ENCODE assay signal across 18 cellular contexts in genomic region chr1:209737118-209737505, GRCh38. TPM values are rescaled to one million over a fixed set of nuclear protein-coding genes. Genes with fewer than 3 reads are reported as not detected.
DNase-seq lines count a peak whose midpoint lies in the region; ATAC-seq lines count a peak whose summit lies in the region.
"Had no signal": no experiment of that assay in that cellular context is flagged by ENCODE, and none has a peak within 500 bp of the region (broad histone marks: within the 10 kb centered on the region; RNA-seq: fewer than 3 reads in every experiment).

No MANE protein-coding gene starts in this region.

- no peaks in the 10 kb centered on the region for H3K36me3 Mint-ChIP-seq in activated T-cell treated with anti-CD3 and anti-CD28 coated beads, Interleukin-2, amount 50 U/mL, for 72 hours (ENCODE audit: insufficient read depth in 2 of 2)
- H3K36me3 Mint-ChIP-seq in activated T-helper 1 cell treated with anti-CD3 and anti-CD28 coated beads, Interleukin-12 subunit alpha, Interleukin-12 subunit beta, Interleukin-2, Interleukin-4 antibody, amounts not matched to agents 30 ng/mL and 10 ng/mL and 1 ng/mL, durations not matched to agents 14 hours and 24 hours and 36 hours (ENCODE audit: low read depth), result peaks cover 37% of the 10 kb centered on the region
- peaks cover 6% of the 10 kb centered on the region for H3K36me3 Mint-ChIP-seq in activated naive CD8-positive, alpha-beta T cell treated with anti-CD3 and anti-CD28 coated beads for 36 hours
- no peaks in the 10 kb centered on the region for H3K36me3 Mint-ChIP-seq in stimulated activated effector memory CD8-positive, alpha-beta T cell treated with anti-CD3 and anti-CD28 coated beads, Interleukin-12 subunit alpha, Interleukin-12 subunit beta, amount 100 ng/mL, for 72 hours
- H3K36me3 Mint-ChIP-seq: CD4-positive, CD25-positive, alpha-beta regulatory T cell had no signal

- H3K27ac Mint-ChIP-seq in activated T-cell treated with anti-CD3 and anti-CD28 coated beads, Interleukin-2, amount 50 U/mL, for 72 hours, result peak overlapping the region; percentile 74
- H3K27ac Mint-ChIP-seq in activated T-helper 1 cell treated with anti-CD3 and anti-CD28 coated beads, Interleukin-12 subunit alpha, Interleukin-12 subunit beta, Interleukin-2, Interleukin-4 antibody, amounts not matched to agents 30 ng/mL and 10 ng/mL and 1 ng/mL, durations not matched to agents 14 hours and 24 hours and 36 hours, result peak overlapping the region; percentile 89
- H3K27ac Mint-ChIP-seq in activated naive CD8-positive, alpha-beta T cell treated with anti-CD3 and anti-CD28 coated beads for 36 hours, result peak overlapping the region; percentile 79
- H3K27ac Mint-ChIP-seq in stimulated activated effector memory CD8-positive, alpha-beta T cell treated with anti-CD3 and anti-CD28 coated beads, Interleukin-12 subunit alpha, Interleukin-12 subunit beta, amount 100 ng/mL, for 72 hours, result peak overlapping the region; percentile 30
- H3K27ac Mint-ChIP-seq: CD4-positive, CD25-positive, alpha-beta regulatory T cell had no signal

- H3K27me3 Mint-ChIP-seq in activated T-cell treated with anti-CD3 and anti-CD28 coated beads, Interleukin-2, amount 50 U/mL, for 72 hours (ENCODE audit: low read depth), result no peaks in the 10 kb centered on the region
- H3K27me3 Mint-ChIP-seq in activated T-helper 1 cell treated with anti-CD3 and anti-CD28 coated beads, Interleukin-12 subunit alpha, Interleukin-12 subunit beta, Interleukin-2, Interleukin-4 antibody, amounts not matched to agents 30 ng/mL and 10 ng/mL and 1 ng/mL, durations not matched to agents 14 hours and 24 hours and 36 hours (ENCODE audit: insufficient read depth), result no peaks in the 10 kb centered on the region
- H3K27me3 Mint-ChIP-seq in activated naive CD8-positive, alpha-beta T cell treated with anti-CD3 and anti-CD28 coated beads for 36 hours, result no peaks in the 10 kb centered on the region
- H3K27me3 Mint-ChIP-seq: CD4-positive, CD25-positive, alpha-beta regulatory T cell had no signal

- no peaks in the 10 kb centered on the region for H3K9me3 Mint-ChIP-seq in activated T-cell treated with anti-CD3 and anti-CD28 coated beads, Interleukin-2, amount 50 U/mL, for 72 hours
- H3K9me3 Mint-ChIP-seq in activated T-helper 1 cell treated with anti-CD3 and anti-CD28 coated beads, Interleukin-12 subunit alpha, Interleukin-12 subunit beta, Interleukin-2, Interleukin-4 antibody, amounts not matched to agents 30 ng/mL and 10 ng/mL and 1 ng/mL, durations not matched to agents 14 hours and 24 hours and 36 hours, result peaks cover 5% of the 10 kb centered on the region
- H3K9me3 Mint-ChIP-seq in activated naive CD8-positive, alpha-beta T cell treated with anti-CD3 and anti-CD28 coated beads for 36 hours, result no peaks in the 10 kb centered on the region
- no peaks in the 10 kb centered on the region for H3K9me3 Mint-ChIP-seq in stimulated activated effector memory CD8-positive, alpha-beta T cell treated with anti-CD3 and anti-CD28 coated beads, Interleukin-12 subunit alpha, Interleukin-12 subunit beta, amount 100 ng/mL, for 72 hours

- intact Hi-C loops in activated T-helper 1 cell treated with anti-CD3 and anti-CD28 coated beads, Interleukin-12 subunit alpha, Interleukin-12 subunit beta, Interleukin-2, Interleukin-4 antibody, amounts not matched to agents 30 ng/mL and 10 ng/mL and 1 ng/mL, durations not matched to agents 14 hours and 24 hours and 36 hours (cut with micrococcal nuclease), result loop anchor here (2.0 kb wide), 1 partner anchor 20 kb away; no protein-coding TSS in a partner anchor

- ATAC-seq in activated T-cell treated with anti-CD3 and anti-CD28 coated beads, Interleukin-2, amount 50 U/mL, for 72 hours (replicated peaks in 1 of 2), result no peak
- no peak for ATAC-seq in stimulated activated effector memory CD8-positive, alpha-beta T cell treated with anti-CD3 and anti-CD28 coated beads, Interleukin-12 subunit alpha, Interleukin-12 subunit beta, amount 100 ng/mL, for 72 hours

- peaks cover 58% of the 10 kb centered on the region for H3K4me1 Mint-ChIP-seq in activated T-cell treated with anti-CD3 and anti-CD28 coated beads, Interleukin-2, amount 50 U/mL, for 72 hours (ENCODE audit: low read depth)
- H3K4me1 Mint-ChIP-seq in activated T-helper 1 cell treated with anti-CD3 and anti-CD28 coated beads, Interleukin-12 subunit alpha, Interleukin-12 subunit beta, Interleukin-2, Interleukin-4 antibody, amounts not matched to agents 30 ng/mL and 10 ng/mL and 1 ng/mL, durations not matched to agents 14 hours and 24 hours and 36 hours (ENCODE audit: low read depth), result peaks cover 56% of the 10 kb centered on the region
- H3K4me1 Mint-ChIP-seq in activated naive CD8-positive, alpha-beta T cell treated with anti-CD3 and anti-CD28 coated beads for 36 hours, result peaks cover 46% of the 10 kb centered on the region
- peaks cover 42% of the 10 kb centered on the region for H3K4me1 Mint-ChIP-seq in stimulated activated effector memory CD8-positive, alpha-beta T cell treated with anti-CD3 and anti-CD28 coated beads, Interleukin-12 subunit alpha, Interleukin-12 subunit beta, amount 100 ng/mL, for 72 hours

- peak overlapping the region in 1 of 2 donors; percentile 9 for H3K4me3 Mint-ChIP-seq in activated T-cell treated with anti-CD3 and anti-CD28 coated beads, Interleukin-2, amount 50 U/mL, for 72 hours
- no peak overlapping the region for H3K4me3 Mint-ChIP-seq in activated T-helper 1 cell treated with anti-CD3 and anti-CD28 coated beads, Interleukin-12 subunit alpha, Interleukin-12 subunit beta, Interleukin-2, Interleukin-4 antibody, amounts not matched to agents 30 ng/mL and 10 ng/mL and 1 ng/mL, durations not matched to agents 14 hours and 24 hours and 36 hours
- no peak overlapping the region for H3K4me3 Mint-ChIP-seq in activated naive CD8-positive, alpha-beta T cell treated with anti-CD3 and anti-CD28 coated beads for 36 hours
- H3K4me3 Mint-ChIP-seq in stimulated activated effector memory CD8-positive, alpha-beta T cell treated with anti-CD3 and anti-CD28 coated beads, Interleukin-12 subunit alpha, Interleukin-12 subunit beta, amount 100 ng/mL, for 72 hours, result no peak overlapping the region
- H3K4me3 Mint-ChIP-seq: CD4-positive, CD25-positive, alpha-beta regulatory T cell had no signal

- no peak for DNase-seq in activated T-cell treated with anti-CD3 and anti-CD28 coated beads, Interleukin-2, amount 50 U/mL, for 72 hours
- DNase-seq in activated T-cell treated with anti-CD3 and anti-CD28 coated beads, Interleukin-2, amount 50 U/mL, for 1 hour, result no peak
- no peak for DNase-seq in activated T-helper 1 cell treated with anti-CD3 and anti-CD28 coated beads, Interleukin-12 subunit alpha, Interleukin-12 subunit beta, Interleukin-2, Interleukin-4 antibody, amounts not matched to agents 30 ng/mL and 10 ng/mL and 1 ng/mL, durations not matched to agents 14 hours and 24 hours and 36 hours (ENCODE audit: low spot score)
- no peak for DNase-seq in activated naive CD8-positive, alpha-beta T cell treated with anti-CD3 and anti-CD28 coated beads for 36 hours
- no peak for DNase-seq in stimulated activated effector memory CD8-positive, alpha-beta T cell treated with anti-CD3 and anti-CD28 coated beads, Interleukin-12 subunit alpha, Interleukin-12 subunit beta, amount 100 ng/mL, for 72 hours (ENCODE audit: low spot score in 2 of 2)
- DNase-seq in activated CD8-positive, alpha-beta memory T cell treated with anti-CD3 and anti-CD28 coated beads, Interleukin-2, amount 50 U/mL, for 48 hours, result no peak
- DNase-seq in SW 1271 (lab: John Stamatoyannopoulos, UW), result no peak
- DNase-seq: CD4-positive, CD25-positive, alpha-beta regulatory T cell; EL; Kasumi-1; NCI-H1048; NCI-H1417 treated with DMSO at 0.1 percent for 48 hours; NCI-H187; NCI-H446; NCI-H526; Peyer's patch had no signal

RNA-seq across cellular contexts. Expression of gene TRAF3IP3, which starts 18.7 kb away (rescaled TPM):
- total RNA-seq in activated T-cell treated with anti-CD3 and anti-CD28 coated beads, Interleukin-2, amount 50 U/mL, for 72 hours, result 100 to 1,000 TPM; 127 to 157 TPM
- 378 and 384 TPM in 2 replicates for total RNA-seq in activated T-helper 1 cell treated with anti-CD3 and anti-CD28 coated beads, Interleukin-12 subunit alpha, Interleukin-12 subunit beta, Interleukin-2, Interleukin-4 antibody, amounts not matched to agents 30 ng/mL and 10 ng/mL and 1 ng/mL, durations not matched to agents 14 hours and 24 hours and 36 hours
- total RNA-seq in activated naive CD8-positive, alpha-beta T cell treated with anti-CD3 and anti-CD28 coated beads for 36 hours, result 100 to 1,000 TPM; 194 to 204 TPM
- total RNA-seq: MCF 10A had no signal

RNA-seq across cellular contexts. Expression of gene HSD11B1, which starts 32.5 kb away (rescaled TPM):
- total RNA-seq in activated T-cell treated with anti-CD3 and anti-CD28 coated beads, Interleukin-2, amount 50 U/mL, for 72 hours, result 1 to 10 TPM; 2.1 to 3.1 TPM
- 15.9 and 17.9 TPM in 2 replicates for total RNA-seq in activated T-helper 1 cell treated with anti-CD3 and anti-CD28 coated beads, Interleukin-12 subunit alpha, Interleukin-12 subunit beta, Interleukin-2, Interleukin-4 antibody, amounts not matched to agents 30 ng/mL and 10 ng/mL and 1 ng/mL, durations not matched to agents 14 hours and 24 hours and 36 hours
- total RNA-seq in activated naive CD8-positive, alpha-beta T cell treated with anti-CD3 and anti-CD28 coated beads for 36 hours, result under 1 TPM in 1 of 2 experiments, not detected in 1; 0.36 TPM
- total RNA-seq: OCI-LY7 had no signal

RNA-seq across cellular contexts. Expression of gene C1orf74, which starts 47.2 kb away (rescaled TPM):
- 1 to 10 TPM; 2.8 to 3.3 TPM for total RNA-seq in activated T-cell treated with anti-CD3 and anti-CD28 coated beads, Interleukin-2, amount 50 U/mL, for 72 hours
- total RNA-seq in activated T-helper 1 cell treated with anti-CD3 and anti-CD28 coated beads, Interleukin-12 subunit alpha, Interleukin-12 subunit beta, Interleukin-2, Interleukin-4 antibody, amounts not matched to agents 30 ng/mL and 10 ng/mL and 1 ng/mL, durations not matched to agents 14 hours and 24 hours and 36 hours, result 2.9 and 3.2 TPM in 2 replicates
- total RNA-seq in activated naive CD8-positive, alpha-beta T cell treated with anti-CD3 and anti-CD28 coated beads for 36 hours, result 1 to 10 TPM; 1.5 to 1.7 TPM

Comparison
In these comparisons a context has a peak if more than half of its experiments do, and no peak if none do; other contexts are left out.
1. H3K27ac Mint-ChIP-seq: peak in every context shown above with its lines; median percentile 89 in activated T-helper 1 cell treated with anti-CD3 and anti-CD28 coated beads, Interleukin-12 subunit alpha, Interleukin-12 subunit beta, Interleukin-2, Interleukin-4 antibody, amounts not matched to agents 30 ng/mL and 10 ng/mL and 1 ng/mL, durations not matched to agents 14 hours and 24 hours and 36 hours; 79 in activated naive CD8-positive, alpha-beta T cell treated with anti-CD3 and anti-CD28 coated beads for 36 hours; 74 in activated T-cell treated with anti-CD3 and anti-CD28 coated beads, Interleukin-2, amount 50 U/mL, for 72 hours; 30 in stimulated activated effector memory CD8-positive, alpha-beta T cell treated with anti-CD3 and anti-CD28 coated beads, Interleukin-12 subunit alpha, Interleukin-12 subunit beta, amount 100 ng/mL, for 72 hours.